ENCODE assay signal across 8 cellular contexts in genomic region chr21:44011774-44012473, GRCh38. TPM values are rescaled to one million over a fixed set of nuclear protein-coding genes. Genes with fewer than 3 reads are reported as not detected.
A peak's percentile ranks its signal among the peaks of the same experiment; 100 is the strongest.
DNase-seq lines count a peak whose midpoint lies in the region; ATAC-seq and TF ChIP-seq lines count a peak whose summit lies in the region.

TRAPPC10 (plus strand) TSS chr21:44012309; CDS start chr21:44012494, 185 bp downstream.

- H3K4me3 ChIP-seq in AG09309 (ENCODE audit: control insufficient read depth, low read depth, low read length) (peak within 1 kb of the TSS; percentile 77), coronary artery (peak within 1 kb of the TSS; percentile 98)

- H3K36me3 Mint-ChIP-seq in activated CD4-positive, alpha-beta T cell treated with anti-CD3 and anti-CD28 coated beads, Interleukin-2, amount 10 ng/mL, durations not matched to agents 24 days and 14 days (ENCODE audit: low read depth): peaks cover 16% of the 10 kb centered on the region

- peaks cover 43% of the 10 kb centered on the region for H3K4me1 Mint-ChIP-seq in activated CD4-positive, alpha-beta T cell treated with anti-CD3 and anti-CD28 coated beads, Interleukin-2, amount 10 ng/mL, durations not matched to agents 24 days and 14 days

- intact Hi-C loops in activated CD4-positive, alpha-beta T cell treated with anti-CD3 and anti-CD28 coated beads, Interleukin-2, amount 10 ng/mL, durations not matched to agents 24 days and 14 days (cut with micrococcal nuclease): loop anchor here (1.0 to 5.0 kb wide), 5 partner anchors 47 to 1120 kb away; partner anchors contain the start of genes NDUFV3 and RRP1

- no peaks in the 10 kb centered on the region for H3K9me3 Mint-ChIP-seq in activated CD4-positive, alpha-beta T cell treated with anti-CD3 and anti-CD28 coated beads, Interleukin-2, amount 10 ng/mL, durations not matched to agents 24 days and 14 days

- ATAC-seq in GM18907 (IDR thresholded peaks at IDR 0.05; ENCODE audit: unreplicated experiment) (peak; percentile 76), HG03139 (IDR thresholded peaks at IDR 0.05; ENCODE audit: unreplicated experiment) (peak; percentile 57)

- H3K27ac Mint-ChIP-seq in activated CD4-positive, alpha-beta T cell treated with anti-CD3 and anti-CD28 coated beads, Interleukin-2, amount 10 ng/mL, durations not matched to agents 24 days and 14 days: peak within 1 kb of the TSS; percentile 93

- peak; percentile 35 for DNase-seq in AG09309 (ENCODE audit: low read depth)
- DNase-seq in NCI-H524 (lab: John Stamatoyannopoulos, UW): peak; percentile 67 to 81
- peak; percentile 97 for DNase-seq in activated CD4-positive, alpha-beta T cell treated with anti-CD3 and anti-CD28 coated beads, Interleukin-2, amount 10 ng/mL, durations not matched to agents 24 days and 14 days
- peak; percentile 89 for DNase-seq in coronary artery (ENCODE audit: low spot score)
- DNase-seq in left kidney (ENCODE audit: low read depth, low spot score): peak; percentile 96
- peak; percentile 54 to 80 for DNase-seq in stimulated activated CD4-positive, alpha-beta T cell treated with anti-CD3 and anti-CD28 coated beads, Interleukin-1b, Interleukin-23, amount 100 ng/mL, for 4 hours (ENCODE audit: low read depth in 2 of 2)

- peak within 1 kb of the TSS; percentile 94 for H3K4me3 Mint-ChIP-seq in activated CD4-positive, alpha-beta T cell treated with anti-CD3 and anti-CD28 coated beads, Interleukin-2, amount 10 ng/mL, durations not matched to agents 24 days and 14 days

- no peak for TF ChIP-seq CTCF in AG09309 (IDR thresholded peaks at IDR 0.05; ENCODE audit: control insufficient read depth, insufficient read depth, low read depth, low read length, missing control alignments)
- no peak for TF ChIP-seq CTCF in coronary artery (IDR thresholded peaks at IDR 0.05)

- H3K27me3 Mint-ChIP-seq in activated CD4-positive, alpha-beta T cell treated with anti-CD3 and anti-CD28 coated beads, Interleukin-2, amount 10 ng/mL, durations not matched to agents 24 days and 14 days: peaks cover 3% of the 10 kb centered on the region

- H3K27ac ChIP-seq in coronary artery: peak within 1 kb of the TSS; percentile 96 to 99

RNA-seq across cellular contexts. Expression of gene TRAPPC10, which starts in this region (rescaled TPM):
- 69.6 and 75.0 TPM in 2 replicates for total RNA-seq in activated CD4-positive, alpha-beta T cell treated with anti-CD3 and anti-CD28 coated beads, Interleukin-2, amount 10 ng/mL, durations not matched to agents 24 days and 14 days

Comparison
In these comparisons a context has a peak if more than half of its experiments do, and no peak if none do; other contexts are left out.
1. Peak in every context shown above with its lines: DNase-seq, ATAC-seq, H3K4me3 ChIP-seq and H3K27ac ChIP-seq.
2. DNase-seq: peak in every context shown above with its lines; median percentile 97 in activated CD4-positive, alpha-beta T cell treated with anti-CD3 and anti-CD28 coated beads, Interleukin-2, amount 10 ng/mL, durations not matched to agents 24 days and 14 days; 96 in left kidney; 89 in coronary artery; 74 in NCI-H524; 67 in stimulated activated CD4-positive, alpha-beta T cell treated with anti-CD3 and anti-CD28 coated beads, Interleukin-1b, Interleukin-23, amount 100 ng/mL, for 4 hours; 35 in AG09309.